Comparison of ENCODE assay signal across 23 cellular contexts in genomic region chr5:32136342-32136741, GRCh38. TPM values are rescaled to one million over a fixed set of nuclear protein-coding genes. Genes with fewer than 3 reads are reported as not detected.
DNase-seq lines count a peak whose midpoint lies in the region; ATAC-seq, FAIRE-seq and TF ChIP-seq lines count a peak whose summit lies in the region.
"Had no signal": no experiment of that assay in that cellular context is flagged by ENCODE, and none has a peak within 500 bp of the region (broad histone marks: within the 10 kb centered on the region; RNA-seq: fewer than 3 reads in every experiment).

No MANE protein-coding gene starts in this region.

- WGBS in A549 (ENCODE audit: missing lambda C conversion rate): 78% methylated on average over 7 of the region's 7 CpGs
- 63 to 79% (median 69%) methylated on average over 7 of the region's 7 CpGs for WGBS in psoas muscle, 3 donors
- WGBS in H9 (ENCODE audit: extremely low coverage, insufficient read length, low lambda C conversion rate): no CpG with 5 or more reads among the region's 7 CpGs

- no peak overlapping the region for H3K18ac ChIP-seq in H9 (ENCODE audit: insufficient read length, low read depth, low read length)

- no peak overlapping the region for H3K4me3 Mint-ChIP-seq in H9
- H3K4me3 Mint-ChIP-seq in neural progenitor cell: no peak overlapping the region
- H3K4me3 Mint-ChIP-seq: CD4-positive, CD25-positive, alpha-beta regulatory T cell; CD8-positive, alpha-beta memory T cell had no signal

- H3K4me2 ChIP-seq in A549 (peak overlapping the region; percentile 14; the same call in 1 of the 3 replicates), H9 (ENCODE audit: insufficient read depth, insufficient read length, low read length) (no peak overlapping the region), neural progenitor cell (no peak overlapping the region)

- POLR2A ChIA-PET in A549 (lab: Yijun Ruan, JAX): no interaction called here

- H3K9me3 ChIP-seq in A549 (no peaks in the 10 kb centered on the region), psoas muscle (no peaks in the 10 kb centered on the region), H9 (ENCODE audit: control insufficient read depth, low read depth, low read length) (no peaks in the 10 kb centered on the region), neural progenitor cell (ENCODE audit: low read depth) (no peaks in the 10 kb centered on the region)
- H3K9me3 ChIP-seq: BE2C had no signal

- intact Hi-C loops in psoas muscle (cut with DNase I): no loop called here

- H3K4me1 ChIP-seq in A549 (peaks cover 12% of the 10 kb centered on the region), psoas muscle (no peaks in the 10 kb centered on the region), H9 (ENCODE audit: insufficient read depth, low read length) (no peaks in the 10 kb centered on the region), neural progenitor cell (no peaks in the 10 kb centered on the region)
- H3K4me1 ChIP-seq: BE2C had no signal

- H2AFZ ChIP-seq in H9 (ENCODE audit: low read length) (no peak overlapping the region), neural progenitor cell (replicated peaks) (no peak overlapping the region)

- no peak overlapping the region for H2BK120ac ChIP-seq in H9 (ENCODE audit: low read depth, low read length, poor library complexity, severe bottlenecking)

- H3K23ac ChIP-seq in H9 (ENCODE audit: insufficient read length, low read depth, low read length): no peak overlapping the region

- no peak overlapping the region for H4K91ac ChIP-seq in H9 (ENCODE audit: insufficient read length, low read depth, low read length)

- no peak for TF ChIP-seq POLR2A in A549 (IDR thresholded peaks at IDR 0.05; ENCODE audit: low read length)

- no peak for TF ChIP-seq RAD21 in A549 (conservative IDR thresholded peaks at IDR 0.05 in 1 of 2, IDR thresholded peaks at IDR 0.05 in 1 of 2)

- no peak overlapping the region for H2AK5ac ChIP-seq in H9 (ENCODE audit: insufficient read length, low read length)

- no peak overlapping the region for H3K14ac ChIP-seq in H9 (ENCODE audit: insufficient read depth, low read length)

- peaks cover 0 to 3% of the 10 kb centered on the region in 2 experiments; a peak in 1 of 5 replicates for H3K9me3 Mint-ChIP-seq in H9
- peaks cover 3% of the 10 kb centered on the region for H3K9me3 Mint-ChIP-seq in neural progenitor cell
- H3K9me3 Mint-ChIP-seq: CD4-positive, CD25-positive, alpha-beta regulatory T cell; CD8-positive, alpha-beta memory T cell had no signal

- ATAC-seq in A549: no peak; a peak in 1 of 6 replicates
- ATAC-seq in psoas muscle: peak in 3 of 4 donors; percentile 48 to 58 (median 56)

- no peaks in the 10 kb centered on the region for H3F3A ChIP-seq in neural progenitor cell (ENCODE audit: low read depth)

- H3K79me2 ChIP-seq in H9 (ENCODE audit: insufficient read depth, low read length) (peaks cover 4% of the 10 kb centered on the region; the same call in 1 of the 2 replicates), neural progenitor cell (ENCODE audit: low read depth) (peaks cover 79% of the 10 kb centered on the region)

- H2BK20ac ChIP-seq in H9 (ENCODE audit: low read depth, low read length, poor library complexity, severe bottlenecking): no peak overlapping the region

- H3K9ac ChIP-seq in H9 (ENCODE audit: extremely low read depth, insufficient read length, low read length) (no peak overlapping the region), neural progenitor cell (no peak overlapping the region)

- H2BK5ac ChIP-seq in H9 (ENCODE audit: insufficient read length, low read length): no peak overlapping the region

- CTCF ChIA-PET in A549 (lab: Yijun Ruan, JAX): interaction anchor here (1.2 kb wide), 1 partner anchor 21 kb away, joined by 3 read pairs; no protein-coding TSS in a partner anchor

- peaks cover 0 to 33% of the 10 kb centered on the region in 2 donors for H3K36me3 ChIP-seq in psoas muscle (ENCODE audit: insufficient read depth in 1 of 2, low read depth in 1 of 2)
- H3K36me3 ChIP-seq in neural progenitor cell: peaks cover 5% of the 10 kb centered on the region

- no peaks in the 10 kb centered on the region; a peak in 1 of 4 replicates for H3K4me1 Mint-ChIP-seq in H9
- no peaks in the 10 kb centered on the region for H3K4me1 Mint-ChIP-seq in neural progenitor cell

- no peaks in the 10 kb centered on the region for H3K23me2 ChIP-seq in H9 (ENCODE audit: insufficient read length, low read depth, low read length, poor library complexity, severe bottlenecking)

- H3K27me3 ChIP-seq in psoas muscle (ENCODE audit: insufficient read depth in 3 of 3, low read length in 2 of 3) (no peaks in the 10 kb centered on the region), H9 (ENCODE audit: insufficient read depth, low read length) (no peaks in the 10 kb centered on the region), neural progenitor cell (no peaks in the 10 kb centered on the region)
- H3K27me3 ChIP-seq: BE2C had no signal

- H4K5ac ChIP-seq in H9 (ENCODE audit: insufficient read length, low read depth, low read length): no peak overlapping the region

- no peak overlapping the region for H2BK12ac ChIP-seq in H9 (ENCODE audit: insufficient read length, low read depth, low read length)

- H3K36me3 Mint-ChIP-seq in H9 (ENCODE audit: insufficient read depth in 1 of 3, low read depth in 3 of 3) (peaks cover 11 to 46% (median 36%) of the 10 kb centered on the region in 3 experiments; a peak in 6 of 7 replicates), neural progenitor cell (peaks cover 32% of the 10 kb centered on the region)

- no peak overlapping the region for H4K8ac ChIP-seq in H9 (replicated peaks; ENCODE audit: insufficient read length, low read depth, low read length)

- TF ChIP-seq CTCF in A549 (IDR thresholded peaks at IDR 0.05) (no peak), psoas muscle (IDR thresholded peaks at IDR 0.05) (no peak), H9 (conservative IDR thresholded peaks at IDR 0.05) (no peak), neural progenitor cell (IDR thresholded peaks at IDR 0.05) (no peak)

- H3K56ac ChIP-seq in H9 (ENCODE audit: insufficient read length, low read depth, low read length): no peak overlapping the region

- FAIRE-seq in A549 (lab: Jason Lieb, UNC): no peak
- FAIRE-seq: G401.6, GM12891, GM19239, HTR-8/SVneo had no signal

- no peaks in the 10 kb centered on the region for H4K20me1 ChIP-seq in H9 (ENCODE audit: control insufficient read depth, insufficient read depth, insufficient read length)
- peaks cover 38% of the 10 kb centered on the region for H4K20me1 ChIP-seq in neural progenitor cell (ENCODE audit: low read depth)

- H3K79me1 ChIP-seq in H9 (ENCODE audit: insufficient read depth, low read depth, low read length, poor library complexity, severe bottlenecking): peaks cover 3% of the 10 kb centered on the region

- H3K27me3 Mint-ChIP-seq in H9 (ENCODE audit: low read depth) (no peaks in the 10 kb centered on the region), neural progenitor cell (ENCODE audit: insufficient read depth, low read depth) (no peaks in the 10 kb centered on the region)
- H3K27me3 Mint-ChIP-seq: CD4-positive, CD25-positive, alpha-beta regulatory T cell; CD8-positive, alpha-beta memory T cell had no signal

- H2BK15ac ChIP-seq in H9 (ENCODE audit: low read depth, low read length): no peak overlapping the region

- H3K27ac Mint-ChIP-seq in H9 (no peak overlapping the region), neural progenitor cell (no peak overlapping the region)
- H3K27ac Mint-ChIP-seq: CD4-positive, CD25-positive, alpha-beta regulatory T cell had no signal

- TF ChIP-seq EP300 in A549 (IDR thresholded peaks at IDR 0.05): no peak

- no peak overlapping the region for H3T11ph ChIP-seq in H9 (ENCODE audit: low read length)

- DNase-seq in A549 (ENCODE audit: low read depth in 1 of 2, low spot score in 1 of 2) (no peak), HT-29 (ENCODE audit: low spot score) (peak; percentile 23), fibroblast of gingiva (ENCODE audit: low read depth) (peak; percentile 33), psoas muscle (no peak), H9 (no peak), Kasumi-1 (lab: John Stamatoyannopoulos, UW) (no peak), HuH-7.5 (ENCODE audit: low spot score) (no peak), neural progenitor cell (ENCODE audit: low spot score) (no peak)
- DNase-seq: 8988T; BE2C; C1 segment of cervical spinal cord; CD4-positive, CD25-positive, alpha-beta regulatory T cell; CD8-positive, alpha-beta memory T cell; COR-L47; DMS 273 treated with DMSO at 0.1 percent for 48 hours; DMS53; DND-41; HCEC 1CT had no signal

- no peak overlapping the region for H3K4ac ChIP-seq in H9 (ENCODE audit: low read depth, low read length)

- no peak overlapping the region for H3K4me3 ChIP-seq in A549
- no peak overlapping the region for H3K4me3 ChIP-seq in psoas muscle
- H3K4me3 ChIP-seq in neural progenitor cell: no peak overlapping the region

- no peak overlapping the region for H3K27ac ChIP-seq in A549
- H3K27ac ChIP-seq in psoas muscle: no peak overlapping the region
- H3K27ac ChIP-seq in H9 (ENCODE audit: insufficient read length, low read depth, low read length): no peak overlapping the region
- H3K27ac ChIP-seq in neural progenitor cell: no peak overlapping the region
- H3K27ac ChIP-seq: HL-60 had no signal

TF ChIP-seq in A549, 52 proteins besides CTCF, POLR2A, EP300 and RAD21 (continues in another document):
- TF ChIP-seq HDAC2 (IDR thresholded peaks at IDR 0.05): no peak
- TF ChIP-seq RFX5 (IDR thresholded peaks at IDR 0.05): no peak
- TF ChIP-seq CBX2 (IDR thresholded peaks at IDR 0.05; ENCODE audit: borderline replicate concordance, low read depth): no peak
- TF ChIP-seq, protein P1, sequence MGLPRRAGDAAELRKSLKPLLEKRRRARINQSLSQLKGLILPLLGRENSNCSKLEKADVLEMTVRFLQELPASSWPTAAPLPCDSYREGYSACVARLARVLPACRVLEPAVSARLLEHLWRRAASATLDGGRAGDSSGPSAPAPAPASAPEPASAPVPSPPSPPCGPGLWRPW (IDR thresholded peaks at IDR 0.05): no peak
- no peak for TF ChIP-seq TP53 (CRISPR knock-in tag; IDR thresholded peaks at IDR 0.05)
- no peak for TF ChIP-seq KDM5A (IDR thresholded peaks at IDR 0.05)
- TF ChIP-seq FOSB (CRISPR knock-in tag; IDR thresholded peaks at IDR 0.05): no peak

RNA-seq across cellular contexts. Expression of gene GOLPH3, which starts 37.8 kb away (rescaled TPM):
- polyA plus RNA-seq in A549 (2011; rRNA removed): 62.4 and 78.7 TPM in 2 replicates
- 21.9 and 30.7 TPM in 2 replicates for polyA plus RNA-seq in A549 (2012; cell fraction: cytosol; rRNA removed)
- 18.7 and 28.6 TPM in 2 replicates for polyA plus RNA-seq in A549 (2012; cell fraction: nucleus; rRNA removed)
- 50.9 to 58.0 TPM (median 57.8 TPM) in 3 replicates for polyA plus RNA-seq in A549 (2017; fragmentation: RNase III; extraction: RNeasy Plus Mini Kit Qiagen cat#74134 plus additional on column Dnase treatment)
- 59.5 and 65.0 TPM in 2 replicates for polyA minus RNA-seq in A549 (2011; rRNA and poly(A)+ RNA removed)
- 132 and 158 TPM in 2 replicates for total RNA-seq in HT-29 (2014; rRNA removed; shearing (Covaris generic))
- total RNA-seq in psoas muscle: 10 to 100 TPM; 23.0 to 55.3 (median 35.0) TPM
- 10 to 100 TPM; 25.4 to 36.8 (median 31.0) TPM for polyA plus RNA-seq in psoas muscle
- total RNA-seq in H9 (2021): 98.0 and 98.7 TPM in 2 replicates
- 64.2 and 80.5 TPM in 2 replicates for total RNA-seq in neural progenitor cell (ENCODE audit: low replicate concordance)

Comparison
In these comparisons a context has a peak if more than half of its experiments do, and no peak if none do; other contexts are left out.
1. ATAC-seq: peak in psoas muscle (3 of 4); none in A549 (0 of 2).
2. DNase-seq: peak in HT-29 (single experiment) and fibroblast of gingiva (single experiment); none in A549 (0 of 2), psoas muscle (0 of 2), H9 (single experiment), Kasumi-1 (0 of 2), HuH-7.5 (single experiment) and neural progenitor cell (single experiment).